1 cellular context compared by ENCODE assay signal in the genomic region with DNA sequence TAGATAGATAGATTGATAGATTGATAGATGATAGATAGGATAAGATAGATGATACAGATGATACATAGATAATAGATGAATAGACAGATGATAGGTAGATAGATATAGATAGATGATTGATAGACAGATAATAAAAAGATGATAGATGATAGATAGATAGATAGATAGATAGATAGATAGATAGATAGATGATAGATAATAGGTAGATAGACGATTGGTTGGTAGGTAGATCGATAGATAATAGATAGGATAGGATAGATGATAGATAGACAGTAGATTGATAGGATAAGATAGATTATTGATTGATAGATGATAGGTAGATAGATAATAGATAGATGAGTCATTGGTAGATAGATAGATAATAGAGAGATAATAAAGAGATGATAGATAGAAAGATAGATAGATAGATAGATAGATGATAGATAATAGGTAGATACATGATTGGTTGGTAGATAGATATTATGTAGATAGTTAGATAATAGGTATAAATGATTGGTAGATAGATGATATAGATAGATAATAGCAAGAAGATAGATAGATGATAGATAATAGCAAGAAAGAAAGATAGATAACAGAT.
TF ChIP-seq lines count a peak whose summit lies in the region.

No MANE protein-coding gene starts in this region.

TF ChIP-seq in K562, 482 proteins besides CTCF, POLR2A, EP300 and RAD21 (continued from another document):
- TF ChIP-seq, protein P1, sequence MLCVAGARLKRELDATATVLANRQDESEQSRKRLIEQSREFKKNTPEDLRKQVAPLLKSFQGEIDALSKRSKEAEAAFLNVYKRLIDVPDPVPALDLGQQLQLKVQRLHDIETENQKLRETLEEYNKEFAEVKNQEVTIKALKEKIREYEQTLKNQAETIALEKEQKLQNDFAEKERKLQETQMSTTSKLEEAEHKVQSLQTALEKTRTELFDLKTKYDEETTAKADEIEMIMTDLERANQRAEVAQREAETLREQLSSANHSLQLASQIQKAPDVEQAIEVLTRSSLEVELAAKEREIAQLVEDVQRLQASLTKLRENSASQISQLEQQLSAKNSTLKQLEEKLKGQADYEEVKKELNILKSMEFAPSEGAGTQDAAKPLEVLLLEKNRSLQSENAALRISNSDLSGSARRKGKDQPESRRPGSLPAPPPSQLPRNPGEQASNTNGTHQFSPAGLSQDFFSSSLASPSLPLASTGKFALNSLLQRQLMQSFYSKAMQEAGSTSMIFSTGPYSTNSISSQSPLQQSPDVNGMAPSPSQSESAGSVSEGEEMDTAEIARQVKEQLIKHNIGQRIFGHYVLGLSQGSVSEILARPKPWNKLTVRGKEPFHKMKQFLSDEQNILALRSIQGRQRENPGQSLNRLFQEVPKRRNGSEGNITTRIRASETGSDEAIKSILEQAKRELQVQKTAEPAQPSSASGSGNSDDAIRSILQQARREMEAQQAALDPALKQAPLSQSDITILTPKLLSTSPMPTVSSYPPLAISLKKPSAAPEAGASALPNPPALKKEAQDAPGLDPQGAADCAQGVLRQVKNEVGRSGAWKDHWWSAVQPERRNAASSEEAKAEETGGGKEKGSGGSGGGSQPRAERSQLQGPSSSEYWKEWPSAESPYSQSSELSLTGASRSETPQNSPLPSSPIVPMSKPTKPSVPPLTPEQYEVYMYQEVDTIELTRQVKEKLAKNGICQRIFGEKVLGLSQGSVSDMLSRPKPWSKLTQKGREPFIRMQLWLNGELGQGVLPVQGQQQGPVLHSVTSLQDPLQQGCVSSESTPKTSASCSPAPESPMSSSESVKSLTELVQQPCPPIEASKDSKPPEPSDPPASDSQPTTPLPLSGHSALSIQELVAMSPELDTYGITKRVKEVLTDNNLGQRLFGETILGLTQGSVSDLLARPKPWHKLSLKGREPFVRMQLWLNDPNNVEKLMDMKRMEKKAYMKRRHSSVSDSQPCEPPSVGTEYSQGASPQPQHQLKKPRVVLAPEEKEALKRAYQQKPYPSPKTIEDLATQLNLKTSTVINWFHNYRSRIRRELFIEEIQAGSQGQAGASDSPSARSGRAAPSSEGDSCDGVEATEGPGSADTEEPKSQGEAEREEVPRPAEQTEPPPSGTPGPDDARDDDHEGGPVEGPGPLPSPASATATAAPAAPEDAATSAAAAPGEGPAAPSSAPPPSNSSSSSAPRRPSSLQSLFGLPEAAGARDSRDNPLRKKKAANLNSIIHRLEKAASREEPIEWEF (CRISPR knock-in tag; IDR thresholded peaks at IDR 0.05): 0 out of 2 replicates have a peak, but pooled peaks have one; percentile 76
- TF ChIP-seq GABPA (tag; conservative IDR thresholded peaks at IDR 0.05; ENCODE audit: low read depth) (no peak), CBX3 (IDR thresholded peaks at IDR 0.05; ENCODE audit: borderline replicate concordance in 1 of 2, low read length in 2 of 2) (no peak), CREBBP (IDR thresholded peaks at IDR 0.05; ENCODE audit: low read depth, low read length) (peak; percentile 69), DACH1 (IDR thresholded peaks at IDR 0.05; ENCODE audit: partially characterized antibody) (peak; percentile 95), BCOR (IDR thresholded peaks at IDR 0.05) (peak; percentile 44; the same call in 1 of the 2 replicates), USF1 (CRISPR knock-in tag; IDR thresholded peaks at IDR 0.05) (no peak)
- TF ChIP-seq, protein P2, sequence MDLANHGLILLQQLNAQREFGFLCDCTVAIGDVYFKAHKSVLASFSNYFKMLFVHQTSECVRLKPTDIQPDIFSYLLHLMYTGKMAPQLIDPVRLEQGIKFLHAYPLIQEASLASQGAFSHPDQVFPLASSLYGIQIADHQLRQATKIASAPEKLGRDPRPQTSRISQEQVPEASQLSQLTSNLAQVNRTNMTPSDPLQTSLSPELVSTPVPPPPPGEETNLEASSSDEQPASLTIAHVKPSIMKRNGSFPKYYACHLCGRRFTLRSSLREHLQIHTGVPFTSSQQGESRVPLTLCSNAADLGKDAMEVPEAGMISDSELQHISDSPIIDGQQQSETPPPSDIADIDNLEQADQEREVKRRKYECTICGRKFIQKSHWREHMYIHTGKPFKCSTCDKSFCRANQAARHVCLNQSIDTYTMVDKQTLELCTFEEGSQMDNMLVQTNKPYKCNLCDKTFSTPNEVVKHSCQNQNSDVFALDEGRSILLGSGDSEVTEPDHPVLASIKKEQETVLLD (IDR thresholded peaks at IDR 0.05): peak; percentile 84; the same call in 1 of the 2 replicates
TF ChIP-seq in K562: peak in this region for 6.
